34 cellular contexts compared by ENCODE assay signal in genomic region chr4:144667500-144667899, GRCh38. TPM values are rescaled to one million over a fixed set of nuclear protein-coding genes. Genes with fewer than 3 reads are reported as not detected.
A peak's percentile ranks its signal among the peaks of the same experiment; 100 is the strongest.
DNase-seq lines count a peak whose midpoint lies in the region; ATAC-seq, FAIRE-seq and TF ChIP-seq lines count a peak whose summit lies in the region.
"Had no signal": no experiment of that assay in that cellular context is flagged by ENCODE, and none has a peak within 500 bp of the region (broad histone marks: within the 10 kb centered on the region; RNA-seq: fewer than 3 reads in every experiment).

No MANE protein-coding gene starts in this region.

- ATAC-seq in A549 (no peak), HG02884 (IDR thresholded peaks at IDR 0.05; ENCODE audit: unreplicated experiment) (no peak), GM18520 (IDR thresholded peaks at IDR 0.05; ENCODE audit: unreplicated experiment) (no peak), HG03354 (IDR thresholded peaks at IDR 0.05; ENCODE audit: poor library complexity, severe bottlenecking, unreplicated experiment) (no peak)
- ATAC-seq: gastroesophageal sphincter; naive thymus-derived CD4-positive, alpha-beta T cell; Panc1; stimulated activated naive CD8-positive, alpha-beta T cell treated with anti-CD3 and anti-CD28 coated beads, Interleukin-15, amount 100 ng/mL, for 72 hours had no signal

- no peaks in the 10 kb centered on the region for H3K9me3 Mint-ChIP-seq in chondrocyte (ENCODE audit: low read depth)
- H3K9me3 Mint-ChIP-seq: brain; immature natural killer cell; mesothelial cell of epicardium; naive thymus-derived CD4-positive, alpha-beta T cell; stimulated activated naive CD8-positive, alpha-beta T cell treated with anti-CD3 and anti-CD28 coated beads, Interleukin-15, amount 100 ng/mL, for 72 hours; T-helper 2 cell treated with Interferon-gamma antibody and Interleukin-4, amounts not matched to agents 5 μg/mL and 100 μg/mL, for 36 hours had no signal

- 26% methylated on average over 2 of the region's 2 CpGs for WGBS in A549 (ENCODE audit: missing lambda C conversion rate)

- DNase-seq in A549 (ENCODE audit: low read depth in 1 of 2, low spot score in 1 of 2), result no peak
- DNase-seq in chondrocyte (ENCODE audit: low spot score), result no peak
- peak; percentile 76 for DNase-seq in kidney glomerular epithelial cell (lab: John Stamatoyannopoulos, UW)
- no peak for DNase-seq in coronary artery (ENCODE audit: low spot score)
- DNase-seq: activated CD4-positive, alpha-beta T cell treated with anti-CD3 and anti-CD28 coated beads for 48 hours; activated CD8-positive, alpha-beta memory T cell treated with anti-CD3 and anti-CD28 coated beads for 24 hours; activated gamma-delta T cell; activated T-cell treated with anti-CD3 and anti-CD28 coated beads, Interleukin-2, amount 50 U/mL, for 1 hour; DMS53; GDM1; hypothalamus; immature natural killer cell; KG1; left ventricle myocardium inferior; naive thymus-derived CD4-positive, alpha-beta T cell; NCI-H146; NCI-H510A treated with DMSO at 0.1 percent for 48 hours; SHP77 treated with DMSO at 0.1 percent for 48 hours; stimulated activated CD4-positive, alpha-beta T cell treated with anti-CD3 and anti-CD28 coated beads, Interleukin-1b, Interleukin-23, amount 100 ng/mL, for 48 hours; stimulated activated CD8-positive, alpha-beta memory T cell treated with anti-CD3 and anti-CD28 coated beads, Interleukin-4, amount 100 ng/mL, for 48 hours; stimulated activated naive CD8-positive, alpha-beta T cell treated with anti-CD3 and anti-CD28 coated beads, Interleukin-15, amount 100 ng/mL, for 72 hours; thyroid gland; WERI-Rb-1 had no signal

- CTCF ChIA-PET in A549 (lab: Yijun Ruan, JAX), result no interaction called here

- no peaks in the 10 kb centered on the region for H3K36me3 Mint-ChIP-seq in chondrocyte (ENCODE audit: low read depth)
- H3K36me3 Mint-ChIP-seq: brain; immature natural killer cell; mesothelial cell of epicardium; naive thymus-derived CD4-positive, alpha-beta T cell had no signal

- POLR2A ChIA-PET in A549 (lab: Yijun Ruan, JAX), result no interaction called here

- peak overlapping the region; percentile 83 for H3K27ac Mint-ChIP-seq in chondrocyte (ENCODE audit: unreplicated experiment)
- H3K27ac Mint-ChIP-seq: brain; immature natural killer cell; mesothelial cell of epicardium; naive thymus-derived CD4-positive, alpha-beta T cell; stimulated activated naive CD8-positive, alpha-beta T cell treated with anti-CD3 and anti-CD28 coated beads, Interleukin-15, amount 100 ng/mL, for 72 hours; T-helper 2 cell treated with Interferon-gamma antibody and Interleukin-4, amounts not matched to agents 5 μg/mL and 100 μg/mL, for 36 hours had no signal

- peaks cover 14% of the 10 kb centered on the region for H3K4me1 ChIP-seq in A549
- H3K4me1 ChIP-seq: esophagus muscularis mucosa, gastroesophageal sphincter, left ventricle myocardium inferior, thyroid gland had no signal

- H3K9me3 ChIP-seq in A549 (no peaks in the 10 kb centered on the region), KOPT-K1 (ENCODE audit: insufficient read depth, low read length, poor library complexity, severe bottlenecking) (no peaks in the 10 kb centered on the region)
- H3K9me3 ChIP-seq: esophagus muscularis mucosa, gastroesophageal sphincter, left ventricle myocardium inferior, thyroid gland had no signal

- TF ChIP-seq CTCF in A549 (IDR thresholded peaks at IDR 0.05), result no peak
- TF ChIP-seq CTCF in chondrocyte (IDR thresholded peaks at IDR 0.05), result no peak
- no peak for TF ChIP-seq CTCF in coronary artery (IDR thresholded peaks at IDR 0.05)

- TF ChIP-seq EP300 in A549 (IDR thresholded peaks at IDR 0.05), result no peak

- no peak overlapping the region for H3K4me3 Mint-ChIP-seq in chondrocyte (ENCODE audit: unreplicated experiment)
- H3K4me3 Mint-ChIP-seq: brain; immature natural killer cell; mesothelial cell of epicardium; naive thymus-derived CD4-positive, alpha-beta T cell; stimulated activated naive CD8-positive, alpha-beta T cell treated with anti-CD3 and anti-CD28 coated beads, Interleukin-15, amount 100 ng/mL, for 72 hours; T-helper 2 cell treated with Interferon-gamma antibody and Interleukin-4, amounts not matched to agents 5 μg/mL and 100 μg/mL, for 36 hours had no signal

- no peak for TF ChIP-seq RAD21 in A549 (conservative IDR thresholded peaks at IDR 0.05 in 1 of 2, IDR thresholded peaks at IDR 0.05 in 1 of 2)

- H3K36me3 ChIP-seq in KOPT-K1 (ENCODE audit: insufficient read depth, low read length), result peaks cover 59% of the 10 kb centered on the region
- H3K36me3 ChIP-seq: esophagus muscularis mucosa, gastroesophageal sphincter, left ventricle myocardium inferior, thyroid gland, WERI-Rb-1 had no signal

- H3K27ac ChIP-seq in A549 (peak overlapping the region; percentile 25 to 46), KOPT-K1 (ENCODE audit: low read depth, low read length, poor library complexity, severe bottlenecking) (peak overlapping the region; percentile 100), coronary artery (no peak overlapping the region)
- H3K27ac ChIP-seq: esophagus muscularis mucosa, gastroesophageal sphincter, left ventricle myocardium inferior, skin epidermis, thyroid gland, WERI-Rb-1 had no signal

- H3K4me2 ChIP-seq in A549, result peak overlapping the region; percentile 36; the same call in 2 of the 3 replicates

- H3K4me1 Mint-ChIP-seq in chondrocyte (ENCODE audit: low read depth), result peaks cover 22% of the 10 kb centered on the region
- H3K4me1 Mint-ChIP-seq: brain; naive thymus-derived CD4-positive, alpha-beta T cell; stimulated activated naive CD8-positive, alpha-beta T cell treated with anti-CD3 and anti-CD28 coated beads, Interleukin-15, amount 100 ng/mL, for 72 hours had no signal

- H3K4me3 ChIP-seq in A549, result no peak overlapping the region
- no peak overlapping the region for H3K4me3 ChIP-seq in coronary artery
- H3K4me3 ChIP-seq: esophagus muscularis mucosa, gastroesophageal sphincter, left ventricle myocardium inferior, skin epidermis, thyroid gland had no signal

- no peak for TF ChIP-seq POLR2A in A549 (IDR thresholded peaks at IDR 0.05; ENCODE audit: low read length)

- H3K27me3 Mint-ChIP-seq in chondrocyte (ENCODE audit: low read depth), result no peaks in the 10 kb centered on the region
- H3K27me3 Mint-ChIP-seq: brain; stimulated activated naive CD8-positive, alpha-beta T cell treated with anti-CD3 and anti-CD28 coated beads, Interleukin-15, amount 100 ng/mL, for 72 hours had no signal

- FAIRE-seq in A549 (lab: Jason Lieb, UNC), result no peak

TF ChIP-seq in A549, 52 proteins besides CTCF, POLR2A, EP300 and RAD21:
- TF ChIP-seq NFE2L2 (conservative IDR thresholded peaks at IDR 0.05; ENCODE audit: low read length) (peak; percentile 37), MAFK (IDR thresholded peaks at IDR 0.05; ENCODE audit: partially characterized antibody) (peak; percentile 69), HEYL (CRISPR knock-in tag; IDR thresholded peaks at IDR 0.05) (no peak), JUN (IDR thresholded peaks at IDR 0.05) (no peak), NPAS2 (CRISPR knock-in tag; IDR thresholded peaks at IDR 0.05; ENCODE audit: borderline replicate concordance) (no peak), HMGXB4 (CRISPR knock-in tag; IDR thresholded peaks at IDR 0.05; ENCODE audit: borderline replicate concordance) (no peak), MAZ (IDR thresholded peaks at IDR 0.05; ENCODE audit: borderline replicate concordance, low read depth, low read length) (no peak), FOSL2 (IDR thresholded peaks at IDR 0.05) (no peak), FOSL2 (CRISPR knock-in tag; IDR thresholded peaks at IDR 0.05) (no peak)
TF ChIP-seq in A549: peak in this region for 2.

RNA-seq across cellular contexts. Expression of gene HHIP, which starts 21.5 kb away (rescaled TPM):
- polyA plus RNA-seq in A549 (2011; rRNA removed) (0.93 and 1.6 TPM in 2 replicates), A549 (2017; fragmentation: RNase III; extraction: RNeasy Plus Mini Kit Qiagen cat#74134 plus additional on column Dnase treatment) (0.45 to 1.2 TPM (median 1.0 TPM) in 3 replicates)
- polyA plus RNA-seq in A549 (2012; cell fraction: cytosol; rRNA removed), result 0.16 and 0.30 TPM in 2 replicates
- 0.26 and 0.40 TPM in 2 replicates for polyA plus RNA-seq in A549 (2012; cell fraction: nucleus; rRNA removed)
- polyA minus RNA-seq in A549 (2011; rRNA and poly(A)+ RNA removed), result 0.29 and 1.8 TPM in 2 replicates
- total RNA-seq in chondrocyte, result 28.5 to 38.3 TPM (median 32.4 TPM) in 3 replicates
- total RNA-seq: left ventricle myocardium inferior had no signal
- polyA plus RNA-seq: immature natural killer cell; naive thymus-derived CD4-positive, alpha-beta T cell had no signal

Comparison
In these comparisons a context has a peak if more than half of its experiments do, and no peak if none do; other contexts are left out.
1. H3K27ac ChIP-seq: peak in A549 (2 of 2) and KOPT-K1 (single experiment); none in coronary artery (0 of 2).